ENCODE assay signal across 15 cellular contexts in genomic region chr16:1089822-1090619, GRCh38. TPM values are rescaled to one million over a fixed set of nuclear protein-coding genes. Genes with fewer than 3 reads are reported as not detected.
DNase-seq lines count a peak whose midpoint lies in the region; ATAC-seq, FAIRE-seq and TF ChIP-seq lines count a peak whose summit lies in the region.
"Had no signal": no experiment of that assay in that cellular context is flagged by ENCODE, and none has a peak within 500 bp of the region (broad histone marks: within the 10 kb centered on the region; RNA-seq: fewer than 3 reads in every experiment).

No MANE protein-coding gene starts in this region.

- DNase-seq in ascending aorta (ENCODE audit: low spot score in 2 of 2) = peak; percentile 35 to 87
- DNase-seq in kidney tubule cell (ENCODE audit: low spot score) = peak; percentile 18
- peak; percentile 96 for DNase-seq in small intestine
- DNase-seq in natural killer cell = no peak
- DNase-seq in KBM-7 = no peak
- no peak for DNase-seq in chondrocyte (ENCODE audit: low spot score)
- DNase-seq: activated CD8-positive, alpha-beta memory T cell treated with anti-CD3 and anti-CD28 coated beads, Interleukin-2, amount 50 U/mL, for 4 hours; CD8-positive, alpha-beta memory T cell; NCI-H2171; stimulated activated CD8-positive, alpha-beta memory T cell treated with anti-CD3 and anti-CD28 coated beads, Interleukin-4, amount 100 ng/mL, for 48 hours had no signal

- H3K4me3 Mint-ChIP-seq in natural killer cell (no peak overlapping the region), chondrocyte (ENCODE audit: unreplicated experiment) (no peak overlapping the region)

- H3K27ac Mint-ChIP-seq in natural killer cell (no peak overlapping the region), chondrocyte (ENCODE audit: unreplicated experiment) (no peak overlapping the region)

- H3K4me1 ChIP-seq in HEK293 (ENCODE audit: control insufficient read depth, insufficient read depth, low read length) = peaks cover 4% of the 10 kb centered on the region; the same call in 1 of the 2 replicates
- H3K4me1 ChIP-seq in ascending aorta = peaks cover 17 to 28% of the 10 kb centered on the region in 2 donors
- no peaks in the 10 kb centered on the region for H3K4me1 ChIP-seq in small intestine (ENCODE audit: control insufficient read depth in 2 of 2, insufficient read depth in 1 of 2, low read depth in 1 of 2, low read length in 1 of 2)
- H3K4me1 ChIP-seq: HAP-1 had no signal

- H3K27me3 ChIP-seq in ascending aorta (no peaks in the 10 kb centered on the region), small intestine (ENCODE audit: control insufficient read depth in 2 of 2, insufficient read depth in 2 of 2, low read length in 2 of 2) (peaks cover 5 to 7% of the 10 kb centered on the region in 2 donors)

- H3K27ac ChIP-seq in HEK293 (ENCODE audit: extremely low read depth, low read depth, low read length) (no peak overlapping the region), ascending aorta (peak overlapping the region; percentile 81 to 87), small intestine (ENCODE audit: low read depth in 1 of 2, low read length in 1 of 2) (peak overlapping the region; percentile 26 to 89)

- no peak for TF ChIP-seq CTCF in HEK293 (tag by site-specific recombination; IDR thresholded peaks at IDR 0.05)
- peak; percentile 22 to 55 (median 38) for TF ChIP-seq CTCF in ascending aorta (IDR thresholded peaks at IDR 0.05)
- no peak for TF ChIP-seq CTCF in natural killer cell (IDR thresholded peaks at IDR 0.05)
- no peak for TF ChIP-seq CTCF in chondrocyte (IDR thresholded peaks at IDR 0.05)

- in situ Hi-C loops in KBM-7 (cut with MboI; ENCODE audit: low pct_unique_long_range_greater_than_20kb, low sequenced_read_pairs) = no loop called here

- peaks cover 2 to 6% of the 10 kb centered on the region in 2 donors for H3K9me3 Mint-ChIP-seq in natural killer cell
- peaks cover 9% of the 10 kb centered on the region for H3K9me3 Mint-ChIP-seq in chondrocyte (ENCODE audit: low read depth)

- ATAC-seq in natural killer cell (no peak), GM19324 (IDR thresholded peaks at IDR 0.05; ENCODE audit: low FRiP score, unreplicated experiment) (no peak)

- H3K36me3 Mint-ChIP-seq in natural killer cell (peaks cover 8% of the 10 kb centered on the region), chondrocyte (ENCODE audit: low read depth) (peaks cover 2% of the 10 kb centered on the region)

- H3K9me3 ChIP-seq in HEK293 (ENCODE audit: control insufficient read depth, insufficient read depth, low read depth, low read length) (no peaks in the 10 kb centered on the region), ascending aorta (peaks cover 3 to 6% of the 10 kb centered on the region in 2 donors), small intestine (ENCODE audit: control insufficient read depth, low read depth) (no peaks in the 10 kb centered on the region)

- intact Hi-C loops in ascending aorta (cut with DNase I) = loop anchor here (1.0 to 10.0 kb wide), 2 partner anchors 11 to 375 kb away; partner anchors contain the start of gene METRN
- intact Hi-C loops in natural killer cell (cut with micrococcal nuclease) = no loop called here

- POLR2A ChIA-PET in HEK293 (lab: Yijun Ruan, JAX) = no interaction called here

- H3K27me3 Mint-ChIP-seq in natural killer cell (ENCODE audit: low read depth in 2 of 2) (peaks cover 0 to 8% of the 10 kb centered on the region in 2 donors), chondrocyte (ENCODE audit: low read depth) (peaks cover 17% of the 10 kb centered on the region)

- CTCF ChIA-PET in HEK293 (lab: Yijun Ruan, JAX) = no interaction called here

- H3K4me1 Mint-ChIP-seq in natural killer cell (no peaks in the 10 kb centered on the region), chondrocyte (ENCODE audit: low read depth) (no peaks in the 10 kb centered on the region)

- H3K4me3 ChIP-seq in HEK293 (ENCODE audit: low read depth, low read length) = no peak overlapping the region
- peak overlapping the region; percentile 35 to 62 for H3K4me3 ChIP-seq in ascending aorta
- peak overlapping the region in 1 of 2 donors; percentile 70 for H3K4me3 ChIP-seq in small intestine (ENCODE audit: low read depth in 1 of 2, low read length in 2 of 2)
- H3K4me3 ChIP-seq: HAP-1 had no signal

- 6 to 20% (median 17%) methylated on average over 24 to 38 of the region's 38 CpGs for WGBS in small intestine, 3 donors

- no peak for FAIRE-seq in small intestine (lab: Jason Lieb, UNC)
- FAIRE-seq: endometrium had no signal

- H3K36me3 ChIP-seq in HEK293 (ENCODE audit: control insufficient read depth in 2 of 2, insufficient read depth in 1 of 2, low read length in 2 of 2) = no peaks in the 10 kb centered on the region
- no peaks in the 10 kb centered on the region for H3K36me3 ChIP-seq in ascending aorta
- no peaks in the 10 kb centered on the region for H3K36me3 ChIP-seq in small intestine (ENCODE audit: control insufficient read depth in 2 of 2, insufficient read depth in 2 of 2, low read length in 2 of 2)
- H3K36me3 ChIP-seq: HAP-1 had no signal

TF ChIP-seq in HEK293, 187 proteins besides CTCF, POLR2A, EP300 and RAD21:
- 0 out of 2 replicates have a peak, but pooled peaks have one; percentile 23 for TF ChIP-seq KLF9 (tag by site-specific recombination; IDR thresholded peaks at IDR 0.05; ENCODE audit: low read depth)
- TF ChIP-seq ZNF157 (tag by site-specific recombination; IDR thresholded peaks at IDR 0.05) = no peak
- TF ChIP-seq KLF1 (tag by site-specific recombination; IDR thresholded peaks at IDR 0.05) = 0 out of 2 replicates have a peak, but pooled peaks have one; percentile 9
- TF ChIP-seq GLIS1 (tag by site-specific recombination; IDR thresholded peaks at IDR 0.05) = peak; percentile 28; the same call in 1 of the 2 replicates
- no peak for TF ChIP-seq REST (tag by site-specific recombination; IDR thresholded peaks at IDR 0.05)

RNA-seq across cellular contexts. Expression of gene C1QTNF8, which starts 6.0 kb away (rescaled TPM):
- total RNA-seq in ascending aorta (not detected), natural killer cell (not detected), chondrocyte (not detected in 3 replicates)
- not detected for polyA plus RNA-seq in small intestine
- total RNA-seq: CD8-positive, alpha-beta memory T cell; myocyte had no signal
- polyA plus RNA-seq: CD8-positive, alpha-beta memory T cell had no signal

RNA-seq across cellular contexts. Expression of gene SSTR5, which starts 17.5 kb away (rescaled TPM):
- total RNA-seq in ascending aorta = not detected
- under 1 TPM in 1 of 3 donors, not detected in 2; 0.24 TPM for polyA plus RNA-seq in small intestine
- not detected for total RNA-seq in natural killer cell
- not detected in 3 replicates for total RNA-seq in chondrocyte
- total RNA-seq: CD8-positive, alpha-beta memory T cell had no signal
- polyA plus RNA-seq: CD8-positive, alpha-beta memory T cell had no signal

Comparison
In these comparisons a context has a peak if more than half of its experiments do, and no peak if none do; other contexts are left out.
1. CTCF ChIP-seq: peak in ascending aorta (3 of 3); none in HEK293 (single experiment), natural killer cell (single experiment) and chondrocyte (single experiment).
2. DNase-seq: peak in ascending aorta (2 of 2), kidney tubule cell (single experiment) and small intestine (single experiment); none in natural killer cell (single experiment), KBM-7 (single experiment) and chondrocyte (single experiment).